ENCODE assay signal across 2 cellular contexts in genomic region chr12:96420255-96420930, GRCh38.
TF ChIP-seq lines count a peak whose summit lies in the region.

No MANE protein-coding gene starts in this region.

TF ChIP-seq in GM12878, 131 proteins besides CTCF, POLR2A, EP300 and RAD21 (continued from another document):
- TF ChIP-seq RFX5 (IDR thresholded peaks at IDR 0.05; ENCODE audit: low read depth, low read length) = no peak
- no peak for TF ChIP-seq MEF2B (IDR thresholded peaks at IDR 0.05; ENCODE audit: partially characterized antibody, poor library complexity, severe bottlenecking)
- TF ChIP-seq NKRF (conservative IDR thresholded peaks at IDR 0.05) = no peak
- no peak for TF ChIP-seq CUX1 (IDR thresholded peaks at IDR 0.05; ENCODE audit: insufficient replicate concordance, low read depth, low read length)
- TF ChIP-seq BCLAF1 (IDR thresholded peaks at IDR 0.05) = no peak
- TF ChIP-seq FOXK2 (IDR thresholded peaks at IDR 0.05) = no peak
- no peak for TF ChIP-seq ZNF384 (IDR thresholded peaks at IDR 0.05; ENCODE audit: borderline replicate concordance, low read depth, low read length)
- TF ChIP-seq EED (IDR thresholded peaks at IDR 0.05; ENCODE audit: low read depth) = no peak
- TF ChIP-seq TAF1 (IDR thresholded peaks at IDR 0.05; ENCODE audit: borderline replicate concordance, low read depth, low read length) = no peak
- no peak for TF ChIP-seq RCOR1 (conservative IDR thresholded peaks at IDR 0.05; ENCODE audit: low read depth, low read length)
- no peak for TF ChIP-seq SIX5 (IDR thresholded peaks at IDR 0.05; ENCODE audit: low read depth, low read length, severe bottlenecking)
- TF ChIP-seq NR2F1 (conservative IDR thresholded peaks at IDR 0.05) = no peak
- TF ChIP-seq SRF (IDR thresholded peaks at IDR 0.05; ENCODE audit: low read depth in 2 of 2, low read length in 2 of 2) = no peak
- TF ChIP-seq RAD51 (IDR thresholded peaks at IDR 0.05) = no peak

TF ChIP-seq in neural cell, 6 proteins besides CTCF, POLR2A, EP300 and RAD21 (continued from another document):
- peak; percentile 73 for TF ChIP-seq REST (IDR thresholded peaks at IDR 0.05; ENCODE audit: borderline replicate concordance)
- no peak for TF ChIP-seq MXI1 (conservative IDR thresholded peaks at IDR 0.05; ENCODE audit: poor library complexity, severe bottlenecking)
